In genomic region chr1:91754348-91754747, GRCh38 we compare ENCODE assay signal across 8 cellular contexts.
DNase-seq lines count a peak whose midpoint lies in the region; ATAC-seq and TF ChIP-seq lines count a peak whose summit lies in the region.

No MANE protein-coding gene starts in this region.

- H3K4me3 ChIP-seq in breast epithelium, result no peak overlapping the region
- H3K4me3 ChIP-seq in choroid plexus epithelial cell (ENCODE audit: low read depth, low read length), result no peak overlapping the region
- H3K4me3 ChIP-seq in neuronal stem cell (ENCODE audit: low read length in 2 of 2), result no peak overlapping the region

- H3K36me3 ChIP-seq in breast epithelium (no peaks in the 10 kb centered on the region), neuronal stem cell (replicated peaks in 1 of 2; ENCODE audit: control insufficient read depth in 2 of 2, insufficient read depth in 2 of 2, low read length in 2 of 2) (no peaks in the 10 kb centered on the region)

- no peak overlapping the region for H2AK5ac ChIP-seq in neuronal stem cell (ENCODE audit: low read depth, low read length)

- no peaks in the 10 kb centered on the region for H3K79me1 ChIP-seq in neuronal stem cell (ENCODE audit: low read depth, low read length)

- no peaks in the 10 kb centered on the region for H3K9me3 Mint-ChIP-seq in MCF 10A (ENCODE audit: unreplicated experiment)
- no peaks in the 10 kb centered on the region for H3K9me3 Mint-ChIP-seq in stimulated activated memory B cell treated with anti-CD40 and anti-IgM and Interleukin-4, amounts not matched to agents 10 μg/mL and 1 μg/mL and 100 μg/mL, for 72 hours

- H3K9me3 ChIP-seq in breast epithelium (no peaks in the 10 kb centered on the region), neuronal stem cell (replicated peaks in 1 of 2; ENCODE audit: control insufficient read depth in 2 of 2, insufficient read depth in 1 of 2, low read depth in 1 of 2, low read length in 2 of 2) (peaks cover 0 to 3% of the 10 kb centered on the region in 2 donors)

- H3K4me2 ChIP-seq in neuronal stem cell (ENCODE audit: insufficient read depth, low read length, poor library complexity, severe bottlenecking), result no peak overlapping the region

- H3K27me3 Mint-ChIP-seq in MCF 10A (ENCODE audit: insufficient read depth, unreplicated experiment), result no peaks in the 10 kb centered on the region
- H3K27me3 Mint-ChIP-seq in stimulated activated memory B cell treated with anti-CD40 and anti-IgM and Interleukin-4, amounts not matched to agents 10 μg/mL and 1 μg/mL and 100 μg/mL, for 72 hours, result no peaks in the 10 kb centered on the region

- no peak overlapping the region for H3K27ac Mint-ChIP-seq in MCF 10A (ENCODE audit: low read depth, unreplicated experiment)
- H3K27ac Mint-ChIP-seq in stimulated activated memory B cell treated with anti-CD40 and anti-IgM and Interleukin-4, amounts not matched to agents 10 μg/mL and 1 μg/mL and 100 μg/mL, for 72 hours, result peak overlapping the region; percentile 4

- no peak for DNase-seq in breast epithelium (ENCODE audit: low spot score in 2 of 2)
- no peak for DNase-seq in MCF 10A (ENCODE audit: unreplicated experiment)
- DNase-seq in choroid plexus epithelial cell (ENCODE audit: low read depth), result peak; percentile 57
- no peak for DNase-seq in T1000 (lab: John Stamatoyannopoulos, UW)
- no peak for DNase-seq in DMS153 (lab: John Stamatoyannopoulos, UW)
- DNase-seq in neuronal stem cell (ENCODE audit: low spot score), result no peak

- H3K4me1 ChIP-seq in breast epithelium, result peaks cover 0 to 33% of the 10 kb centered on the region in 2 donors
- H3K4me1 ChIP-seq in neuronal stem cell (ENCODE audit: control insufficient read depth in 2 of 2, insufficient read depth in 1 of 2, low read depth in 1 of 2, low read length in 2 of 2), result peaks cover 0 to 12% of the 10 kb centered on the region in 2 donors

- CTCF ChIA-PET in MCF 10A (lab: Yijun Ruan, JAX), result interaction anchor here (0.7 to 1.3 kb wide), 3 partner anchors 33 to 216 kb away, joined by 3 to 4 read pairs (median 3); no protein-coding TSS in a partner anchor

- POLR2A ChIA-PET in MCF 10A (lab: Yijun Ruan, JAX), result interaction anchor here (0.6 kb wide), 2 partner anchors 9 to 43 kb away, joined by 3 read pairs; no protein-coding TSS in a partner anchor

- H2BK120ac ChIP-seq in neuronal stem cell (ENCODE audit: low read depth, low read length), result no peak overlapping the region

- H2BK15ac ChIP-seq in neuronal stem cell (ENCODE audit: low read length), result no peak overlapping the region

- TF ChIP-seq CTCF in breast epithelium (IDR thresholded peaks at IDR 0.05), result no peak
- no peak for TF ChIP-seq CTCF in MCF 10A (IDR thresholded peaks at IDR 0.05; ENCODE audit: unreplicated experiment)
- no peak for TF ChIP-seq CTCF in choroid plexus epithelial cell (conservative IDR thresholded peaks at IDR 0.05; ENCODE audit: low read depth, low read length)

- H3K9ac ChIP-seq in neuronal stem cell (ENCODE audit: low read depth, low read length, poor library complexity), result no peak overlapping the region

- peaks cover 23% of the 10 kb centered on the region for H3K4me1 Mint-ChIP-seq in MCF 10A (ENCODE audit: insufficient read depth, unreplicated experiment)
- peaks cover 23% of the 10 kb centered on the region for H3K4me1 Mint-ChIP-seq in stimulated activated memory B cell treated with anti-CD40 and anti-IgM and Interleukin-4, amounts not matched to agents 10 μg/mL and 1 μg/mL and 100 μg/mL, for 72 hours

- H3K23ac ChIP-seq in neuronal stem cell (ENCODE audit: low read depth, low read length, poor library complexity), result no peak overlapping the region

- H3K27me3 ChIP-seq in breast epithelium (no peaks in the 10 kb centered on the region), neuronal stem cell (ENCODE audit: control insufficient read depth in 3 of 3, insufficient read depth in 3 of 3, low read depth in 1 of 3, low read length in 3 of 3) (no peaks in the 10 kb centered on the region)

- H3K36me3 Mint-ChIP-seq in MCF 10A (ENCODE audit: insufficient read depth, unreplicated experiment), result peaks cover 26% of the 10 kb centered on the region
- H3K36me3 Mint-ChIP-seq in stimulated activated memory B cell treated with anti-CD40 and anti-IgM and Interleukin-4, amounts not matched to agents 10 μg/mL and 1 μg/mL and 100 μg/mL, for 72 hours, result no peaks in the 10 kb centered on the region

- H2BK12ac ChIP-seq in neuronal stem cell (ENCODE audit: low read length), result no peak overlapping the region

- H2BK5ac ChIP-seq in neuronal stem cell (ENCODE audit: low read length), result no peak overlapping the region

- WGBS in neuronal stem cell (ENCODE audit: extremely low coverage in 2 of 2, insufficient read length in 2 of 2, insufficient replicate concordance in 1 of 2), 2 donors, result no CpG with 5 or more reads among the region's 3 CpGs

- no peak overlapping the region for H3K14ac ChIP-seq in neuronal stem cell (ENCODE audit: low read length)

- BruUV-seq in MCF 10A (replicated peaks; lab: Mats Ljungman, UMichigan), result no TSS peak

- ATAC-seq in HG03457 (IDR thresholded peaks at IDR 0.05; ENCODE audit: unreplicated experiment), result peak; percentile 40
- peak; percentile 62 for ATAC-seq in stimulated activated memory B cell treated with anti-CD40 and anti-IgM and Interleukin-4, amounts not matched to agents 10 μg/mL and 1 μg/mL and 100 μg/mL, for 72 hours

- H4K91ac ChIP-seq in neuronal stem cell (ENCODE audit: low read depth, low read length, poor library complexity), result no peak overlapping the region

- H3K27ac ChIP-seq in breast epithelium, result peak overlapping the region; percentile 75 to 80
- no peak overlapping the region for H3K27ac ChIP-seq in neuronal stem cell (replicated peaks; ENCODE audit: low read length)

- no peak for TF ChIP-seq POLR2A in breast epithelium (IDR thresholded peaks at IDR 0.05)

- no peak overlapping the region for H3K18ac ChIP-seq in neuronal stem cell (ENCODE audit: low read length)

- intact Hi-C loops in breast epithelium (cut with DNase I; ENCODE audit: low total_unique reads) (no loop called here), MCF 10A (cut with micrococcal nuclease) (no loop called here)

- no peak overlapping the region for H4K8ac ChIP-seq in neuronal stem cell (ENCODE audit: low read depth, low read length)

- H2AFZ ChIP-seq in neuronal stem cell (ENCODE audit: low read length), result no peak overlapping the region

- no peak overlapping the region for H3K4me3 Mint-ChIP-seq in MCF 10A (ENCODE audit: unreplicated experiment)
- no peak overlapping the region for H3K4me3 Mint-ChIP-seq in stimulated activated memory B cell treated with anti-CD40 and anti-IgM and Interleukin-4, amounts not matched to agents 10 μg/mL and 1 μg/mL and 100 μg/mL, for 72 hours

- H3K4ac ChIP-seq in neuronal stem cell (ENCODE audit: low read length), result no peak overlapping the region
